1 cellular context compared by ENCODE assay signal in the genomic region with DNA sequence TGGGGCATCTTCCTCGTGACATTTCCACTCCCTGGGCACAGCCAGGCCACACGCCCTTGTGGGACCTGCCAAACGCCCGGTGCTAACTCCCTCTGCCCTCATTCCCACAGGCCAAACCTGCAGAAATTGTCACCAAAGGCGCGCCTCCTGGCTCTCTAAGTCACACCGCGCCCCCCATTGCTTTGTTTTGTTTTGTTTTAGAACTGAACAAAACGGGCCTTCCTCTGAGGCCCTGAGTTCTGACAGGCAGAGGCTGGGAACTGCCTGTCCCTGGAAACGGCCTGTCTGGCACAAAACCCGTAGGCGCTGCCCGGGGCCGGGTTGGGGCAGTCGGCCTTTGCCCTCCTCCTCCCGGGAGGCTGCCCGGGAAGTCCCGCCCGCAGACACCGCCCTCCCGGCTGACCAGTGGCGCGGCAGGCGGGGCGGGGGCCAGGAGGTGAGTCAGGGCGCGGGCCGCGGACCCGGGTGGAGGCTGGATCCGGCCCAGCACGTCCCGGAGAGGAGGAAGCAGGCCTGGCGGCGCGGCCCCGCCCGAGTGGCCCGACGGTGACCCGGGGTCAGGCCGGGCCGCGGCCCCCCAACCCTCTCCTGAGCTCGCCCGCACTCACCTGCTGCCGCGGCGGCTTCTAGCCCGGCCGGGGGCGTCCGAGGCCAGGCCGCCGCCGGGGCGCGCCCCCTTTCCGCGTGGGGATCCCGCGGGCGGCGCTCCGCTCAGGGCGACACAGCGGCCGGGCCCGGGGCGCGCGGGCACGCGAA.
TF ChIP-seq lines count a peak whose summit lies in the region.

No MANE protein-coding gene starts in this region.

TF ChIP-seq in HepG2, 621 proteins besides CTCF, POLR2A, EP300 and RAD21 (continued from another document and continues in another):
- TF ChIP-seq, protein P1, sequence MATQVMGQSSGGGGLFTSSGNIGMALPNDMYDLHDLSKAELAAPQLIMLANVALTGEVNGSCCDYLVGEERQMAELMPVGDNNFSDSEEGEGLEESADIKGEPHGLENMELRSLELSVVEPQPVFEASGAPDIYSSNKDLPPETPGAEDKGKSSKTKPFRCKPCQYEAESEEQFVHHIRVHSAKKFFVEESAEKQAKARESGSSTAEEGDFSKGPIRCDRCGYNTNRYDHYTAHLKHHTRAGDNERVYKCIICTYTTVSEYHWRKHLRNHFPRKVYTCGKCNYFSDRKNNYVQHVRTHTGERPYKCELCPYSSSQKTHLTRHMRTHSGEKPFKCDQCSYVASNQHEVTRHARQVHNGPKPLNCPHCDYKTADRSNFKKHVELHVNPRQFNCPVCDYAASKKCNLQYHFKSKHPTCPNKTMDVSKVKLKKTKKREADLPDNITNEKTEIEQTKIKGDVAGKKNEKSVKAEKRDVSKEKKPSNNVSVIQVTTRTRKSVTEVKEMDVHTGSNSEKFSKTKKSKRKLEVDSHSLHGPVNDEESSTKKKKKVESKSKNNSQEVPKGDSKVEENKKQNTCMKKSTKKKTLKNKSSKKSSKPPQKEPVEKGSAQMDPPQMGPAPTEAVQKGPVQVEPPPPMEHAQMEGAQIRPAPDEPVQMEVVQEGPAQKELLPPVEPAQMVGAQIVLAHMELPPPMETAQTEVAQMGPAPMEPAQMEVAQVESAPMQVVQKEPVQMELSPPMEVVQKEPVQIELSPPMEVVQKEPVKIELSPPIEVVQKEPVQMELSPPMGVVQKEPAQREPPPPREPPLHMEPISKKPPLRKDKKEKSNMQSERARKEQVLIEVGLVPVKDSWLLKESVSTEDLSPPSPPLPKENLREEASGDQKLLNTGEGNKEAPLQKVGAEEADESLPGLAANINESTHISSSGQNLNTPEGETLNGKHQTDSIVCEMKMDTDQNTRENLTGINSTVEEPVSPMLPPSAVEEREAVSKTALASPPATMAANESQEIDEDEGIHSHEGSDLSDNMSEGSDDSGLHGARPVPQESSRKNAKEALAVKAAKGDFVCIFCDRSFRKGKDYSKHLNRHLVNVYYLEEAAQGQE (IDR thresholded peaks at IDR 0.05; ENCODE audit: borderline replicate concordance in 1 of 2, low read depth in 1 of 2, low read length in 2 of 2): no peak
- peak; percentile 55 for TF ChIP-seq THAP11 (CRISPR knock-in tag; IDR thresholded peaks at IDR 0.05)
- no peak for TF ChIP-seq HNRNPH1 (optimal IDR thresholded peaks at IDR 0.05; ENCODE audit: low read depth, low read length)
- TF ChIP-seq ATF1 (CRISPR knock-in tag; IDR thresholded peaks at IDR 0.05): no peak
- TF ChIP-seq, protein P2, sequence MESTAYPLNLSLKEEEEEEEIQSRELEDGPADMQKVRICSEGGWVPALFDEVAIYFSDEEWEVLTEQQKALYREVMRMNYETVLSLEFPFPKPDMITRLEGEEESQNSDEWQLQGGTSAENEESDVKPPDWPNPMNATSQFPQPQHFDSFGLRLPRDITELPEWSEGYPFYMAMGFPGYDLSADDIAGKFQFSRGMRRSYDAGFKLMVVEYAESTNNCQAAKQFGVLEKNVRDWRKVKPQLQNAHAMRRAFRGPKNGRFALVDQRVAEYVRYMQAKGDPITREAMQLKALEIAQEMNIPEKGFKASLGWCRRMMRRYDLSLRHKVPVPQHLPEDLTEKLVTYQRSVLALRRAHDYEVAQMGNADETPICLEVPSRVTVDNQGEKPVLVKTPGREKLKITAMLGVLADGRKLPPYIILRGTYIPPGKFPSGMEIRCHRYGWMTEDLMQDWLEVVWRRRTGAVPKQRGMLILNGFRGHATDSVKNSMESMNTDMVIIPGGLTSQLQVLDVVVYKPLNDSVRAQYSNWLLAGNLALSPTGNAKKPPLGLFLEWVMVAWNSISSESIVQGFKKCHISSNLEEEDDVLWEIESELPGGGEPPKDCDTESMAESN (CRISPR knock-in tag; conservative IDR thresholded peaks at IDR 0.05): 0 out of 2 replicates have a peak, but pooled peaks have one; percentile 41
- TF ChIP-seq SOX5 (CRISPR knock-in tag; IDR thresholded peaks at IDR 0.05; ENCODE audit: borderline replicate concordance): peak; percentile 56
- TF ChIP-seq PHF8 (CRISPR knock-in tag; IDR thresholded peaks at IDR 0.05): peak; percentile 60
- TF ChIP-seq, protein P3, sequence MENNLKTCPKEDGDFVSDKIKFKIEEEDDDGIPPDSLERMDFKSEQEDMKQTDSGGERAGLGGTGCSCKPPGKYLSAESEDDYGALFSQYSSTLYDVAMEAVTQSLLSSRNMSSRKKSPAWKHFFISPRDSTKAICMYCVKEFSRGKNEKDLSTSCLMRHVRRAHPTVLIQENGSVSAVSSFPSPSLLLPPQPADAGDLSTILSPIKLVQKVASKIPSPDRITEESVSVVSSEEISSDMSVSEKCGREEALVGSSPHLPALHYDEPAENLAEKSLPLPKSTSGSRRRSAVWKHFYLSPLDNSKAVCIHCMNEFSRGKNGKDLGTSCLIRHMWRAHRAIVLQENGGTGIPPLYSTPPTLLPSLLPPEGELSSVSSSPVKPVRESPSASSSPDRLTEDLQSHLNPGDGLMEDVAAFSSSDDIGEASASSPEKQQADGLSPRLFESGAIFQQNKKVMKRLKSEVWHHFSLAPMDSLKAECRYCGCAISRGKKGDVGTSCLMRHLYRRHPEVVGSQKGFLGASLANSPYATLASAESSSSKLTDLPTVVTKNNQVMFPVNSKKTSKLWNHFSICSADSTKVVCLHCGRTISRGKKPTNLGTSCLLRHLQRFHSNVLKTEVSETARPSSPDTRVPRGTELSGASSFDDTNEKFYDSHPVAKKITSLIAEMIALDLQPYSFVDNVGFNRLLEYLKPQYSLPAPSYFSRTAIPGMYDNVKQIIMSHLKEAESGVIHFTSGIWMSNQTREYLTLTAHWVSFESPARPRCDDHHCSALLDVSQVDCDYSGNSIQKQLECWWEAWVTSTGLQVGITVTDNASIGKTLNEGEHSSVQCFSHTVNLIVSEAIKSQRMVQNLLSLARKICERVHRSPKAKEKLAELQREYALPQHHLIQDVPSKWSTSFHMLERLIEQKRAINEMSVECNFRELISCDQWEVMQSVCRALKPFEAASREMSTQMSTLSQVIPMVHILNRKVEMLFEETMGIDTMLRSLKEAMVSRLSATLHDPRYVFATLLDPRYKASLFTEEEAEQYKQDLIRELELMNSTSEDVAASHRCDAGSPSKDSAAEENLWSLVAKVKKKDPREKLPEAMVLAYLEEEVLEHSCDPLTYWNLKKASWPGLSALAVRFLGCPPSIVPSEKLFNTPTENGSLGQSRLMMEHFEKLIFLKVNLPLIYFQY (CRISPR knock-in tag; IDR thresholded peaks at IDR 0.05; ENCODE audit: borderline replicate concordance): peak; percentile 94; the same call in 1 of the 2 replicates
- no peak for TF ChIP-seq EED (CRISPR knock-in tag; IDR thresholded peaks at IDR 0.05)
- TF ChIP-seq ZNF501 (CRISPR knock-in tag; IDR thresholded peaks at IDR 0.05): 0 out of 2 replicates have a peak, but pooled peaks have one; percentile 18
- peak; percentile 32; the same call in 1 of the 2 replicates for TF ChIP-seq ZMAT3 (CRISPR knock-in tag; conservative IDR thresholded peaks at IDR 0.05)
- peak; percentile 79; the same call in 1 of the 2 replicates for TF ChIP-seq JUND (CRISPR knock-in tag; IDR thresholded peaks at IDR 0.05)
- TF ChIP-seq, protein P4, sequence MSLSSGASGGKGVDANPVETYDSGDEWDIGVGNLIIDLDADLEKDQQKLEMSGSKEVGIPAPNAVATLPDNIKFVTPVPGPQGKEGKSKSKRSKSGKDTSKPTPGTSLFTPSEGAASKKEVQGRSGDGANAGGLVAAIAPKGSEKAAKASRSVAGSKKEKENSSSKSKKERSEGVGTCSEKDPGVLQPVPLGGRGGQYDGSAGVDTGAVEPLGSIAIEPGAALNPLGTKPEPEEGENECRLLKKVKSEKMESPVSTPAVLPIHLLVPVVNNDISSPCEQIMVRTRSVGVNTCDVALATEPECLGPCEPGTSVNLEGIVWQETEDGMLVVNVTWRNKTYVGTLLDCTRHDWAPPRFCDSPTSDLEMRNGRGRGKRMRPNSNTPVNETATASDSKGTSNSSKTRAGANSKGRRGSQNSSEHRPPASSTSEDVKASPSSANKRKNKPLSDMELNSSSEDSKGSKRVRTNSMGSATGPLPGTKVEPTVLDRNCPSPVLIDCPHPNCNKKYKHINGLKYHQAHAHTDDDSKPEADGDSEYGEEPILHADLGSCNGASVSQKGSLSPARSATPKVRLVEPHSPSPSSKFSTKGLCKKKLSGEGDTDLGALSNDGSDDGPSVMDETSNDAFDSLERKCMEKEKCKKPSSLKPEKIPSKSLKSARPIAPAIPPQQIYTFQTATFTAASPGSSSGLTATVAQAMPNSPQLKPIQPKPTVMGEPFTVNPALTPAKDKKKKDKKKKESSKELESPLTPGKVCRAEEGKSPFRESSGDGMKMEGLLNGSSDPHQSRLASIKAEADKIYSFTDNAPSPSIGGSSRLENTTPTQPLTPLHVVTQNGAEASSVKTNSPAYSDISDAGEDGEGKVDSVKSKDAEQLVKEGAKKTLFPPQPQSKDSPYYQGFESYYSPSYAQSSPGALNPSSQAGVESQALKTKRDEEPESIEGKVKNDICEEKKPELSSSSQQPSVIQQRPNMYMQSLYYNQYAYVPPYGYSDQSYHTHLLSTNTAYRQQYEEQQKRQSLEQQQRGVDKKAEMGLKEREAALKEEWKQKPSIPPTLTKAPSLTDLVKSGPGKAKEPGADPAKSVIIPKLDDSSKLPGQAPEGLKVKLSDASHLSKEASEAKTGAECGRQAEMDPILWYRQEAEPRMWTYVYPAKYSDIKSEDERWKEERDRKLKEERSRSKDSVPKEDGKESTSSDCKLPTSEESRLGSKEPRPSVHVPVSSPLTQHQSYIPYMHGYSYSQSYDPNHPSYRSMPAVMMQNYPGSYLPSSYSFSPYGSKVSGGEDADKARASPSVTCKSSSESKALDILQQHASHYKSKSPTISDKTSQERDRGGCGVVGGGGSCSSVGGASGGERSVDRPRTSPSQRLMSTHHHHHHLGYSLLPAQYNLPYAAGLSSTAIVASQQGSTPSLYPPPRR (CRISPR knock-in tag; IDR thresholded peaks at IDR 0.05; ENCODE audit: borderline replicate concordance): peak; percentile 77
- TF ChIP-seq, protein P5, sequence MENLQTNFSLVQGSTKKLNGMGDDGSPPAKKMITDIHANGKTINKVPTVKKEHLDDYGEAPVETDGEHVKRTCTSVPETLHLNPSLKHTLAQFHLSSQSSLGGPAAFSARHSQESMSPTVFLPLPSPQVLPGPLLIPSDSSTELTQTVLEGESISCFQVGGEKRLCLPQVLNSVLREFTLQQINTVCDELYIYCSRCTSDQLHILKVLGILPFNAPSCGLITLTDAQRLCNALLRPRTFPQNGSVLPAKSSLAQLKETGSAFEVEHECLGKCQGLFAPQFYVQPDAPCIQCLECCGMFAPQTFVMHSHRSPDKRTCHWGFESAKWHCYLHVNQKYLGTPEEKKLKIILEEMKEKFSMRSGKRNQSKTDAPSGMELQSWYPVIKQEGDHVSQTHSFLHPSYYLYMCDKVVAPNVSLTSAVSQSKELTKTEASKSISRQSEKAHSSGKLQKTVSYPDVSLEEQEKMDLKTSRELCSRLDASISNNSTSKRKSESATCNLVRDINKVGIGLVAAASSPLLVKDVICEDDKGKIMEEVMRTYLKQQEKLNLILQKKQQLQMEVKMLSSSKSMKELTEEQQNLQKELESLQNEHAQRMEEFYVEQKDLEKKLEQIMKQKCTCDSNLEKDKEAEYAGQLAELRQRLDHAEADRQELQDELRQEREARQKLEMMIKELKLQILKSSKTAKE (CRISPR knock-in tag; IDR thresholded peaks at IDR 0.05; ENCODE audit: borderline replicate concordance): peak; percentile 84
- peak; percentile 64 for TF ChIP-seq HOXA5 (CRISPR knock-in tag; IDR thresholded peaks at IDR 0.05)
- TF ChIP-seq ZNF451 (CRISPR knock-in tag; IDR thresholded peaks at IDR 0.05): 0 out of 2 replicates have a peak, but pooled peaks have one; percentile 22
- TF ChIP-seq, protein P6, sequence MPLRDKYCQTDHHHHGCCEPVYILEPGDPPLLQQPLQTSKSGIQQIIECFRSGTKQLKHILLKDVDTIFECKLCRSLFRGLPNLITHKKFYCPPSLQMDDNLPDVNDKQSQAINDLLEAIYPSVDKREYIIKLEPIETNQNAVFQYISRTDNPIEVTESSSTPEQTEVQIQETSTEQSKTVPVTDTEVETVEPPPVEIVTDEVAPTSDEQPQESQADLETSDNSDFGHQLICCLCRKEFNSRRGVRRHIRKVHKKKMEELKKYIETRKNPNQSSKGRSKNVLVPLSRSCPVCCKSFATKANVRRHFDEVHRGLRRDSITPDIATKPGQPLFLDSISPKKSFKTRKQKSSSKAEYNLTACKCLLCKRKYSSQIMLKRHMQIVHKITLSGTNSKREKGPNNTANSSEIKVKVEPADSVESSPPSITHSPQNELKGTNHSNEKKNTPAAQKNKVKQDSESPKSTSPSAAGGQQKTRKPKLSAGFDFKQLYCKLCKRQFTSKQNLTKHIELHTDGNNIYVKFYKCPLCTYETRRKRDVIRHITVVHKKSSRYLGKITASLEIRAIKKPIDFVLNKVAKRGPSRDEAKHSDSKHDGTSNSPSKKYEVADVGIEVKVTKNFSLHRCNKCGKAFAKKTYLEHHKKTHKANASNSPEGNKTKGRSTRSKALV (CRISPR knock-in tag; IDR thresholded peaks at IDR 0.05): peak; percentile 60; the same call in 1 of the 2 replicates
- TF ChIP-seq ZNF564 (CRISPR knock-in tag; IDR thresholded peaks at IDR 0.05): peak; percentile 31; the same call in 1 of the 2 replicates
- TF ChIP-seq DPF2 (CRISPR knock-in tag; IDR thresholded peaks at IDR 0.05; ENCODE audit: borderline replicate concordance, low read depth): no peak; the same call in 1 of the 2 replicates
- peak; percentile 87 for TF ChIP-seq RBFOX2 (IDR thresholded peaks at IDR 0.05; ENCODE audit: low read depth, low read length)
- peak; percentile 67 for TF ChIP-seq IKZF4 (CRISPR knock-in tag; IDR thresholded peaks at IDR 0.05; ENCODE audit: borderline replicate concordance, low read depth, not compliant biosample characterization)
- TF ChIP-seq ZFP36L1 (CRISPR knock-in tag; IDR thresholded peaks at IDR 0.05): peak; percentile 89; the same call in 1 of the 2 replicates
- peak; percentile 64; the same call in 1 of the 2 replicates for TF ChIP-seq ZKSCAN8 (CRISPR knock-in tag; IDR thresholded peaks at IDR 0.05; ENCODE audit: borderline replicate concordance)
- peak; percentile 83 for TF ChIP-seq TOPORS (CRISPR knock-in tag; IDR thresholded peaks at IDR 0.05)
- TF ChIP-seq, protein P7, sequence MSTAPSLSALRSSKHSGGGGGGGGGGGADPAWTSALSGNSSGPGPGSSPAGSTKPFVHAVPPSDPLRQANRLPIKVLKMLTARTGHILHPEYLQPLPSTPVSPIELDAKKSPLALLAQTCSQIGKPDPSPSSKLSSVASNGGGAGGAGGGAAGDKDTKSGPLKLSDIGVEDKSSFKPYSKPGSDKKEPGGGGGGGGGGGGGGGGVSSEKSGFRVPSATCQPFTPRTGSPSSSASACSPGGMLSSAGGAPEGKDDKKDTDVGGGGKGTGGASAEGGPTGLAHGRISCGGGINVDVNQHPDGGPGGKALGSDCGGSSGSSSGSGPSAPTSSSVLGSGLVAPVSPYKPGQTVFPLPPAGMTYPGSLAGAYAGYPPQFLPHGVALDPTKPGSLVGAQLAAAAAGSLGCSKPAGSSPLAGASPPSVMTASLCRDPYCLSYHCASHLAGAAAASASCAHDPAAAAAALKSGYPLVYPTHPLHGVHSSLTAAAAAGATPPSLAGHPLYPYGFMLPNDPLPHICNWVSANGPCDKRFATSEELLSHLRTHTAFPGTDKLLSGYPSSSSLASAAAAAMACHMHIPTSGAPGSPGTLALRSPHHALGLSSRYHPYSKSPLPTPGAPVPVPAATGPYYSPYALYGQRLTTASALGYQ (CRISPR knock-in tag; IDR thresholded peaks at IDR 0.05): peak; percentile 61; the same call in 1 of the 2 replicates
- TF ChIP-seq, protein P8, sequence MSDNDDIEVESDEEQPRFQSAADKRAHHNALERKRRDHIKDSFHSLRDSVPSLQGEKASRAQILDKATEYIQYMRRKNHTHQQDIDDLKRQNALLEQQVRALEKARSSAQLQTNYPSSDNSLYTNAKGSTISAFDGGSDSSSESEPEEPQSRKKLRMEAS (IDR thresholded peaks at IDR 0.05): peak; percentile 65; the same call in 1 of the 2 replicates
